8 cellular contexts compared by ENCODE assay signal in the genomic region with DNA sequence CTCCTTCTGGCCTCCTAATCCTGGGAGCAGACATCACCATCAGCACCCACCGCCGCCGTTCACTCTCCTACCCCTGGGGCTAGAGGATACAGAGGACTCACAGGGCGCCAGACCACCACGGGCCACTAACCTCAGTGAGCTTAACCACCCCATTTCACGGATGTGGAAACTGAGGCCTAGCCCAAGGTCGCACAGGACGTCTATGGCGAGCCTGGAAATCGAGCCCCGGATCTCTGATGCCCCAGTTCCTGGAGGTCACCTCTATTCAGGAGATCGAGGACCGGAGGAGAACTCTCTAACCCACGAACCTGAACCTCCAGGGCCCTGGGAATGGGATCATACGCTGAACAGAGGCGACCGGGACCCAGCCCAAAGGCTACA. TPM values are rescaled to one million over a fixed set of nuclear protein-coding genes. Genes with fewer than 3 reads are reported as not detected.
DNase-seq lines count a peak whose midpoint lies in the region; ATAC-seq and TF ChIP-seq lines count a peak whose summit lies in the region.

No MANE protein-coding gene starts in this region.

- H3K9me3 ChIP-seq in CD4-positive, alpha-beta T cell (ENCODE audit: control insufficient read depth, low read length) = no peaks in the 10 kb centered on the region
- H3K9me3 ChIP-seq in breast epithelium (no peaks in the 10 kb centered on the region), aorta (ENCODE audit: control insufficient read depth, low read length) (no peaks in the 10 kb centered on the region)

- intact Hi-C loops in CD4-positive, alpha-beta T cell (cut with DNase I, micrococcal nuclease) = loop anchor here (2.0 kb wide), 5 partner anchors 37 to 1049 kb away; a partner anchor contains a TSS
- intact Hi-C loops in breast epithelium (cut with DNase I; ENCODE audit: low total_unique reads) = no loop called here
- intact Hi-C loops in aorta (cut with DNase I) = loop anchor here in 1 of 2 donors (2.0 to 5.0 kb wide), 2 partner anchors 127 to 193 kb away; a partner anchor contains a TSS

- ATAC-seq in CD4-positive, alpha-beta T cell (ENCODE audit: poor library complexity) = no peak
- ATAC-seq in aorta (ENCODE audit: low FRiP score) = no peak
- no peak for ATAC-seq in GM18519 (IDR thresholded peaks at IDR 0.05; ENCODE audit: low FRiP score, unreplicated experiment)
- no peak for ATAC-seq in GM21786 (IDR thresholded peaks at IDR 0.05; ENCODE audit: unreplicated experiment)
- no peak for ATAC-seq in GM19452 (IDR thresholded peaks at IDR 0.05; ENCODE audit: unreplicated experiment)

- peak overlapping the region; percentile 78 for H4K8ac ChIP-seq in mesendoderm (ENCODE audit: low read depth, low read length)

- DNase-seq in CD4-positive, alpha-beta T cell = no peak
- no peak for DNase-seq in HL-60 (ENCODE audit: low read depth in 1 of 2, low spot score in 1 of 2)
- no peak for DNase-seq in breast epithelium (ENCODE audit: low spot score in 2 of 2)
- DNase-seq in mesendoderm = no peak
- peak; percentile 50 to 76 for DNase-seq in aorta

- no peaks in the 10 kb centered on the region for H3K9me3 Mint-ChIP-seq in CD4-positive, alpha-beta T cell

- H3K4me3 ChIP-seq in HL-60 (replicated peaks; ENCODE audit: insufficient read depth, low read length) (peak overlapping the region; percentile 91), breast epithelium (peak overlapping the region; percentile 60 to 79 (median 76)), mesendoderm (ENCODE audit: low read length) (peak overlapping the region; percentile 93), aorta (ENCODE audit: low read length in 2 of 2) (peak overlapping the region; percentile 62 to 63)

- peaks cover 5% of the 10 kb centered on the region for H3K36me3 Mint-ChIP-seq in CD4-positive, alpha-beta T cell (ENCODE audit: low read depth)

- peaks cover 25% of the 10 kb centered on the region for H3K4me1 Mint-ChIP-seq in CD4-positive, alpha-beta T cell (ENCODE audit: low read depth)

- peak overlapping the region; percentile 8 for H2AK5ac ChIP-seq in mesendoderm (ENCODE audit: low read length)

- no peaks in the 10 kb centered on the region for H3K27me3 Mint-ChIP-seq in CD4-positive, alpha-beta T cell

- H3K79me2 ChIP-seq in mesendoderm (ENCODE audit: control insufficient read depth, insufficient read depth, low read length) = peaks cover 17% of the 10 kb centered on the region

- H3K79me1 ChIP-seq in mesendoderm (ENCODE audit: low read length) = peaks cover 16% of the 10 kb centered on the region

- H3K23ac ChIP-seq in mesendoderm (ENCODE audit: low read length) = peak overlapping the region; percentile 89

- CTCF ChIA-PET in CD4-positive, alpha-beta T cell (lab: Charles Lee) = interaction anchor here (1.0 to 9.3 kb wide), 4 partner anchors 37 to 205 kb away, joined by 3 to 130 read pairs (median 13); a partner anchor contains a TSS

- no peak overlapping the region for H2BK120ac ChIP-seq in mesendoderm (ENCODE audit: low read depth, low read length)

- peak overlapping the region; percentile 90 for H3K27ac Mint-ChIP-seq in CD4-positive, alpha-beta T cell

- H3K4me1 ChIP-seq in breast epithelium (peaks cover 0 to 5% of the 10 kb centered on the region in 2 donors), mesendoderm (ENCODE audit: control insufficient read depth, low read depth, low read length) (peaks cover 7% of the 10 kb centered on the region), aorta (ENCODE audit: control insufficient read depth in 1 of 2, insufficient read depth in 2 of 2, low read length in 2 of 2) (no peaks in the 10 kb centered on the region)

- H3K27me3 ChIP-seq in CD4-positive, alpha-beta T cell (ENCODE audit: control insufficient read depth, insufficient read depth, low read length) = no peaks in the 10 kb centered on the region
- no peaks in the 10 kb centered on the region for H3K27me3 ChIP-seq in HL-60 (ENCODE audit: insufficient read depth, poor library complexity, severe bottlenecking)
- H3K27me3 ChIP-seq in breast epithelium = no peaks in the 10 kb centered on the region
- H3K27me3 ChIP-seq in mesendoderm (ENCODE audit: insufficient read depth, low read length, poor library complexity) = no peaks in the 10 kb centered on the region
- no peaks in the 10 kb centered on the region for H3K27me3 ChIP-seq in aorta (ENCODE audit: control insufficient read depth in 1 of 2, insufficient read depth in 2 of 2, low read length in 1 of 2)

- H3K4me3 Mint-ChIP-seq in CD4-positive, alpha-beta T cell = peak overlapping the region; percentile 89

- H2BK5ac ChIP-seq in mesendoderm (ENCODE audit: low read length) = peak overlapping the region; percentile 35

- H3K4me2 ChIP-seq in mesendoderm (ENCODE audit: low read length) = peak overlapping the region; percentile 85

- H3K56ac ChIP-seq in mesendoderm (ENCODE audit: low read length) = peak overlapping the region; percentile 94

- H3K36me3 ChIP-seq in breast epithelium (no peaks in the 10 kb centered on the region), mesendoderm (ENCODE audit: control insufficient read depth, insufficient read depth, low read length) (peaks cover 2% of the 10 kb centered on the region), aorta (ENCODE audit: control insufficient read depth in 1 of 2, insufficient read depth in 2 of 2, low read length in 1 of 2) (no peaks in the 10 kb centered on the region)

- peak overlapping the region; percentile 78 for H3K27ac ChIP-seq in CD4-positive, alpha-beta T cell (ENCODE audit: low read depth, low read length)
- H3K27ac ChIP-seq in HL-60 (replicated peaks) (peak overlapping the region; percentile 76), breast epithelium (peak overlapping the region; percentile 67 to 83), mesendoderm (ENCODE audit: low read depth, low read length) (no peak overlapping the region), aorta (ENCODE audit: low read depth in 1 of 2, low read length in 2 of 2) (no peak overlapping the region)

- no CpG with 5 or more reads among the region's 17 CpGs for WGBS in mesendoderm (ENCODE audit: extremely low coverage, insufficient coverage, low lambda C conversion rate)
- 1 to 3% methylated on average over 17 of the region's 17 CpGs for WGBS in aorta, 2 donors

- peak overlapping the region; percentile 97 for H4K5ac ChIP-seq in mesendoderm (ENCODE audit: low read length)

- no peak overlapping the region for H2BK15ac ChIP-seq in mesendoderm (replicated peaks; ENCODE audit: low read depth)

- POLR2A ChIA-PET in CD4-positive, alpha-beta T cell (lab: Charles Lee) = interaction anchor here (1.0 to 2.9 kb wide), 5 partner anchors 38 to 211 kb away, joined by 3 to 11 read pairs (median 5); a partner anchor contains a TSS

- peak overlapping the region; percentile 96 for H3K9ac ChIP-seq in mesendoderm (ENCODE audit: low read length)

- H3K4ac ChIP-seq in mesendoderm (ENCODE audit: low read depth, low read length) = peak overlapping the region; percentile 64

- TF ChIP-seq POLR2A in breast epithelium (IDR thresholded peaks at IDR 0.05) = no peak

- TF ChIP-seq CTCF in CD4-positive, alpha-beta T cell (IDR thresholded peaks at IDR 0.05) = no peak
- TF ChIP-seq CTCF in HL-60 (IDR thresholded peaks at IDR 0.05; ENCODE audit: insufficient read depth, low read length) = no peak
- no peak for TF ChIP-seq CTCF in breast epithelium (IDR thresholded peaks at IDR 0.05)

- H3K18ac ChIP-seq in mesendoderm (ENCODE audit: low read length) = no peak overlapping the region

RNA-seq across cellular contexts. Expression of a gene that starts 0.3 kb away (rescaled TPM):
- 10 to 100 TPM; 28.0 TPM for total RNA-seq in CD4-positive, alpha-beta T cell
- total RNA-seq in breast epithelium = 10 to 100 TPM; 37.2 to 56.4 (median 45.9) TPM
- polyA plus RNA-seq in mesendoderm (2013, experiment 1 of 2) = 168 TPM
- polyA plus RNA-seq in mesendoderm (2013, experiment 2 of 2) = 163 TPM
- 10 to 100 TPM; 30.8 to 40.0 TPM for total RNA-seq in aorta
- 10 to 100 TPM; 34.7 to 71.1 TPM for polyA plus RNA-seq in aorta

RNA-seq across cellular contexts. Expression of a gene that starts 7.2 kb away (rescaled TPM):
- not detected for total RNA-seq in CD4-positive, alpha-beta T cell
- total RNA-seq in breast epithelium = not detected
- 0.18 TPM for polyA plus RNA-seq in mesendoderm (2013, experiment 1 of 2)
- polyA plus RNA-seq in mesendoderm (2013, experiment 2 of 2) = 0.13 TPM
- total RNA-seq in aorta = not detected
- polyA plus RNA-seq in aorta = not detected

RNA-seq across cellular contexts. Expression of a gene that starts 14.7 kb away (rescaled TPM):
- 1 to 10 TPM; 3.1 to 4.2 TPM for total RNA-seq in CD4-positive, alpha-beta T cell
- 10 to 100 TPM; 12.0 to 23.4 (median 13.4) TPM for total RNA-seq in breast epithelium
- polyA plus RNA-seq in mesendoderm (2013, experiment 1 of 2) = 11.1 TPM
- polyA plus RNA-seq in mesendoderm (2013, experiment 2 of 2) = 10.7 TPM
- 10 to 100 TPM in 1 of 2 donors, 1 to 10 TPM in 1; 7.6 to 15.8 TPM for total RNA-seq in aorta
- polyA plus RNA-seq in aorta = 10 to 100 TPM in 1 of 2 donors, 1 to 10 TPM in 1; 8.6 to 19.6 TPM

RNA-seq across cellular contexts. Expression of a gene that starts 37.3 kb away (rescaled TPM):
- 10 to 100 TPM; 35.0 to 36.2 TPM for total RNA-seq in CD4-positive, alpha-beta T cell
- total RNA-seq in breast epithelium (10 to 100 TPM; 25.9 to 66.2 (median 48.1) TPM), aorta (10 to 100 TPM; 42.0 to 68.9 TPM)
- polyA plus RNA-seq in mesendoderm (2013, experiment 1 of 2) = 23.5 TPM
- polyA plus RNA-seq in mesendoderm (2013, experiment 2 of 2) = 23.8 TPM
- polyA plus RNA-seq in aorta = 10 to 100 TPM; 44.8 to 45.2 TPM

Comparison
In these comparisons a context has a peak if more than half of its experiments do, and no peak if none do; other contexts are left out.
1. DNase-seq: peak in aorta (2 of 2); none in CD4-positive, alpha-beta T cell (0 of 10), HL-60 (0 of 2), breast epithelium (0 of 2) and mesendoderm (single experiment).
2. H3K27ac ChIP-seq: peak in CD4-positive, alpha-beta T cell (single experiment), HL-60 (single experiment) and breast epithelium (2 of 2); none in mesendoderm (single experiment) and aorta (0 of 2).
3. Peak in every context shown above with its lines, with median percentiles within 50 percentile points of each other: H3K4me3 ChIP-seq.